ENCODE assay signal across 10 cellular contexts in genomic region chr1:99820546-99820945, GRCh38. TPM values are rescaled to one million over a fixed set of nuclear protein-coding genes. Genes with fewer than 3 reads are reported as not detected.
DNase-seq lines count a peak whose midpoint lies in the region; ATAC-seq and TF ChIP-seq lines count a peak whose summit lies in the region.
"Had no signal": no experiment of that assay in that cellular context is flagged by ENCODE, and none has a peak within 500 bp of the region (broad histone marks: within the 10 kb centered on the region; RNA-seq: fewer than 3 reads in every experiment).

No MANE protein-coding gene starts in this region.

- H3K4me3 Mint-ChIP-seq in activated T-cell treated with anti-CD3 and anti-CD28 coated beads, Interleukin-2, amount 50 U/mL, for 4 hours, result no peak overlapping the region
- H3K4me3 Mint-ChIP-seq: neural crest cell had no signal

- ATAC-seq in GM19328 (IDR thresholded peaks at IDR 0.05; ENCODE audit: unreplicated experiment) (peak; percentile 67), HG03108 (IDR thresholded peaks at IDR 0.05; ENCODE audit: unreplicated experiment) (peak; percentile 89)
- peak; percentile 86 to 94 for ATAC-seq in activated T-cell treated with anti-CD3 and anti-CD28 coated beads, Interleukin-2, amount 50 U/mL, for 4 hours

- DNase-seq in GM12865 (ENCODE audit: low read depth) (peak; percentile 71), cerebellum (ENCODE audit: low spot score) (no peak), hippocampal formation (lab: John Stamatoyannopoulos, UW) (no peak), kidney glomerular epithelial cell (lab: John Stamatoyannopoulos, UW) (no peak), NCI-H2081 treated with DMSO at 0.1 percent for 48 hours (lab: John Stamatoyannopoulos, UW) (no peak)
- DNase-seq in activated T-cell treated with anti-CD3 and anti-CD28 coated beads, Interleukin-2, amount 50 U/mL, for 4 hours, result no peak
- DNase-seq: NCI-H1092 treated with DMSO at 0.1 percent for 48 hours had no signal

- H3K27me3 Mint-ChIP-seq in activated T-cell treated with anti-CD3 and anti-CD28 coated beads, Interleukin-2, amount 50 U/mL, for 4 hours (ENCODE audit: low read depth), result peaks cover 3% of the 10 kb centered on the region

- peaks cover 2% of the 10 kb centered on the region for H3K36me3 Mint-ChIP-seq in activated T-cell treated with anti-CD3 and anti-CD28 coated beads, Interleukin-2, amount 50 U/mL, for 4 hours (ENCODE audit: insufficient read depth)

- no peak overlapping the region for H3K4me3 ChIP-seq in GM12865 (ENCODE audit: low read depth, low read length)

- TF ChIP-seq CTCF in GM12865 (IDR thresholded peaks at IDR 0.05; ENCODE audit: insufficient read depth, low read depth, low read length, missing control alignments), result no peak

- peaks cover 15% of the 10 kb centered on the region for H3K4me1 Mint-ChIP-seq in activated T-cell treated with anti-CD3 and anti-CD28 coated beads, Interleukin-2, amount 50 U/mL, for 4 hours (ENCODE audit: low read depth)
- H3K4me1 Mint-ChIP-seq: neural crest cell had no signal

- peaks cover 4% of the 10 kb centered on the region for H3K9me3 Mint-ChIP-seq in activated T-cell treated with anti-CD3 and anti-CD28 coated beads, Interleukin-2, amount 50 U/mL, for 4 hours

RNA-seq across cellular contexts. Expression of gene AGL, which starts 29.6 kb away (rescaled TPM):
- 10 to 100 TPM; 13.8 to 16.1 (median 14.8) TPM for total RNA-seq in activated T-cell treated with anti-CD3 and anti-CD28 coated beads, Interleukin-2, amount 50 U/mL, for 4 hours
- total RNA-seq in cerebellum, result 26.4 TPM

RNA-seq across cellular contexts. Expression of gene FRRS1, which starts 54.1 kb away (rescaled TPM):
- total RNA-seq in activated T-cell treated with anti-CD3 and anti-CD28 coated beads, Interleukin-2, amount 50 U/mL, for 4 hours, result under 1 TPM; 0.82 to 0.86 (median 0.84) TPM
- 1.9 TPM for total RNA-seq in cerebellum
